Comparison of ENCODE assay signal across 8 cellular contexts in the genomic region with DNA sequence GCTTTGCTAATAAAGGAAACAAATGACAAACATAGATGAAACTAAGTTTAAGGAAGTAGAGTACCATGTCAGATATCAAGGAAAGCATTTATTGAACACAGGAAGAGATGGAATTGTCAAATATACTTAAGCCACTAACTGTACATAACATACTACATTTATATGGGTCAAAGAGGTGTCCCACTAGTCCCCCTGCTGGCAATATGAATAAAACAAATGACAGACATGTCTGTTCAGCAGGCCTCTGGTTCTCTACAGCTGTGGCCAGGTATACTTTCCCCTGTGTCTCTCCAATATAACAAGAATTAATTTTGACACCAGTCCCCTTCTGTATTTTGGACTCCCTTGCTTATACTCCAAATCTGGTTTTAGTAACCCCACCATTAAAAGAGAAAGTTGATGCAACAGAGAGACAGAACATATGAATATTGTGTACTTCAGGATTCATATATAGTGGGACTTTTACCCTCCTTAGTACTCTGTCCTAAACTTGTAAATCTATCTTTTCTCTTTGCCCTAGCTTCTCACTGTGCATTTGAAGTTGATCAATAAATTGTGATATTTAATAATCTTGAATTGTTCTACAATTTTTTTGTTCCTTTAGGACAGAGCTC. TPM values are rescaled to one million over a fixed set of nuclear protein-coding genes. Genes with fewer than 3 reads are reported as not detected.
DNase-seq lines count a peak whose midpoint lies in the region; ATAC-seq and TF ChIP-seq lines count a peak whose summit lies in the region.

No MANE protein-coding gene starts in this region.

- DNase-seq in GM20000 (ENCODE audit: low spot score) = peak; percentile 10
- DNase-seq in NCI-H1105 (lab: John Stamatoyannopoulos, UW) = peak; percentile 29
- peak; percentile 17 for DNase-seq in cerebellar cortex (ENCODE audit: low spot score)
- DNase-seq in activated CD4-positive, alpha-beta T cell treated with anti-CD3 and anti-CD28 coated beads, Interleukin-2, amount 50 U/mL, for 48 hours = no peak
- no peak for DNase-seq in activated CD8-positive, alpha-beta memory T cell treated with anti-CD3 and anti-CD28 coated beads for 24 hours

- TF ChIP-seq RAD21 in neural cell (conservative IDR thresholded peaks at IDR 0.05) = peak; percentile 22

- TF ChIP-seq EP300 in neural cell (conservative IDR thresholded peaks at IDR 0.05; ENCODE audit: poor library complexity, severe bottlenecking) = no peak

- H3K27ac ChIP-seq in C4-2B = no peak overlapping the region
- H3K27ac ChIP-seq in neural cell (ENCODE audit: low read length) = no peak overlapping the region

- TF ChIP-seq CTCF in C4-2B (conservative IDR thresholded peaks at IDR 0.05) (peak; percentile 89), GM20000 (IDR thresholded peaks at IDR 0.05; ENCODE audit: extremely low read depth, missing control alignments) (no peak), neural cell (IDR thresholded peaks at IDR 0.05; ENCODE audit: poor library complexity, severe bottlenecking) (peak; percentile 47)

- no peaks in the 10 kb centered on the region for H3K27me3 ChIP-seq in neural cell (ENCODE audit: insufficient read depth, low read depth, low read length)

- ATAC-seq in HG03108 (IDR thresholded peaks at IDR 0.05; ENCODE audit: unreplicated experiment) = no peak

- no peak overlapping the region for H2AFZ ChIP-seq in neural cell (ENCODE audit: low read depth, low read length)

- H3K9me2 ChIP-seq in neural cell (ENCODE audit: insufficient read depth, low read length) = no peaks in the 10 kb centered on the region

- no peak overlapping the region for H3K4me3 ChIP-seq in neural cell (ENCODE audit: low read length)

- no peaks in the 10 kb centered on the region for H3K36me3 ChIP-seq in neural cell (ENCODE audit: insufficient read depth, low read length)

- H3F3A ChIP-seq in neural cell (ENCODE audit: insufficient read depth, low read length, poor library complexity, severe bottlenecking) = no peaks in the 10 kb centered on the region

- H3K9ac ChIP-seq in neural cell (ENCODE audit: low read length) = no peak overlapping the region

- H4K20me1 ChIP-seq in neural cell (ENCODE audit: insufficient read depth) = no peaks in the 10 kb centered on the region

- no peak overlapping the region for H3K4me2 ChIP-seq in neural cell (ENCODE audit: low read length)

- no peaks in the 10 kb centered on the region for H3K9me3 ChIP-seq in neural cell (ENCODE audit: low read length)

- no peaks in the 10 kb centered on the region for H3K79me2 ChIP-seq in neural cell (replicated peaks; ENCODE audit: insufficient read depth, low read length)

TF ChIP-seq in neural cell, 6 proteins besides CTCF, POLR2A, EP300 and RAD21:
- TF ChIP-seq, protein P1, sequence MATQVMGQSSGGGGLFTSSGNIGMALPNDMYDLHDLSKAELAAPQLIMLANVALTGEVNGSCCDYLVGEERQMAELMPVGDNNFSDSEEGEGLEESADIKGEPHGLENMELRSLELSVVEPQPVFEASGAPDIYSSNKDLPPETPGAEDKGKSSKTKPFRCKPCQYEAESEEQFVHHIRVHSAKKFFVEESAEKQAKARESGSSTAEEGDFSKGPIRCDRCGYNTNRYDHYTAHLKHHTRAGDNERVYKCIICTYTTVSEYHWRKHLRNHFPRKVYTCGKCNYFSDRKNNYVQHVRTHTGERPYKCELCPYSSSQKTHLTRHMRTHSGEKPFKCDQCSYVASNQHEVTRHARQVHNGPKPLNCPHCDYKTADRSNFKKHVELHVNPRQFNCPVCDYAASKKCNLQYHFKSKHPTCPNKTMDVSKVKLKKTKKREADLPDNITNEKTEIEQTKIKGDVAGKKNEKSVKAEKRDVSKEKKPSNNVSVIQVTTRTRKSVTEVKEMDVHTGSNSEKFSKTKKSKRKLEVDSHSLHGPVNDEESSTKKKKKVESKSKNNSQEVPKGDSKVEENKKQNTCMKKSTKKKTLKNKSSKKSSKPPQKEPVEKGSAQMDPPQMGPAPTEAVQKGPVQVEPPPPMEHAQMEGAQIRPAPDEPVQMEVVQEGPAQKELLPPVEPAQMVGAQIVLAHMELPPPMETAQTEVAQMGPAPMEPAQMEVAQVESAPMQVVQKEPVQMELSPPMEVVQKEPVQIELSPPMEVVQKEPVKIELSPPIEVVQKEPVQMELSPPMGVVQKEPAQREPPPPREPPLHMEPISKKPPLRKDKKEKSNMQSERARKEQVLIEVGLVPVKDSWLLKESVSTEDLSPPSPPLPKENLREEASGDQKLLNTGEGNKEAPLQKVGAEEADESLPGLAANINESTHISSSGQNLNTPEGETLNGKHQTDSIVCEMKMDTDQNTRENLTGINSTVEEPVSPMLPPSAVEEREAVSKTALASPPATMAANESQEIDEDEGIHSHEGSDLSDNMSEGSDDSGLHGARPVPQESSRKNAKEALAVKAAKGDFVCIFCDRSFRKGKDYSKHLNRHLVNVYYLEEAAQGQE (IDR thresholded peaks at IDR 0.05; ENCODE audit: borderline replicate concordance) = no peak
- TF ChIP-seq POLR2AphosphoS5 (IDR thresholded peaks at IDR 0.05) (no peak), SMC3 (conservative IDR thresholded peaks at IDR 0.05; ENCODE audit: poor library complexity) (no peak), MXI1 (conservative IDR thresholded peaks at IDR 0.05; ENCODE audit: poor library complexity, severe bottlenecking) (no peak), EZH2 (IDR thresholded peaks at IDR 0.05; ENCODE audit: borderline replicate concordance, insufficient read depth, low read length, poor library complexity, severe bottlenecking) (no peak)

RNA-seq across cellular contexts. Expression of gene CD36, which starts 42.9 kb away (rescaled TPM):
- 0.31 and 0.96 TPM in 2 replicates for polyA plus RNA-seq in neural cell
- polyA minus RNA-seq in neural cell = 0.49 and 1.0 TPM in 2 replicates

Comparison
In these comparisons a context has a peak if more than half of its experiments do, and no peak if none do; other contexts are left out.
1. DNase-seq: peak in GM20000 (single experiment), NCI-H1105 (single experiment) and cerebellar cortex (single experiment); none in activated CD4-positive, alpha-beta T cell treated with anti-CD3 and anti-CD28 coated beads, Interleukin-2, amount 50 U/mL, for 48 hours (0 of 2) and activated CD8-positive, alpha-beta memory T cell treated with anti-CD3 and anti-CD28 coated beads for 24 hours (single experiment).